Comparison of ENCODE assay signal across 1 cellular context in genomic region chr2:237061356-237061755, GRCh38.
TF ChIP-seq lines count a peak whose summit lies in the region.

No MANE protein-coding gene starts in this region.

TF ChIP-seq in GM23338, 12 proteins besides CTCF, POLR2A, EP300 and RAD21 (continued from another document):
- TF ChIP-seq, protein P1, sequence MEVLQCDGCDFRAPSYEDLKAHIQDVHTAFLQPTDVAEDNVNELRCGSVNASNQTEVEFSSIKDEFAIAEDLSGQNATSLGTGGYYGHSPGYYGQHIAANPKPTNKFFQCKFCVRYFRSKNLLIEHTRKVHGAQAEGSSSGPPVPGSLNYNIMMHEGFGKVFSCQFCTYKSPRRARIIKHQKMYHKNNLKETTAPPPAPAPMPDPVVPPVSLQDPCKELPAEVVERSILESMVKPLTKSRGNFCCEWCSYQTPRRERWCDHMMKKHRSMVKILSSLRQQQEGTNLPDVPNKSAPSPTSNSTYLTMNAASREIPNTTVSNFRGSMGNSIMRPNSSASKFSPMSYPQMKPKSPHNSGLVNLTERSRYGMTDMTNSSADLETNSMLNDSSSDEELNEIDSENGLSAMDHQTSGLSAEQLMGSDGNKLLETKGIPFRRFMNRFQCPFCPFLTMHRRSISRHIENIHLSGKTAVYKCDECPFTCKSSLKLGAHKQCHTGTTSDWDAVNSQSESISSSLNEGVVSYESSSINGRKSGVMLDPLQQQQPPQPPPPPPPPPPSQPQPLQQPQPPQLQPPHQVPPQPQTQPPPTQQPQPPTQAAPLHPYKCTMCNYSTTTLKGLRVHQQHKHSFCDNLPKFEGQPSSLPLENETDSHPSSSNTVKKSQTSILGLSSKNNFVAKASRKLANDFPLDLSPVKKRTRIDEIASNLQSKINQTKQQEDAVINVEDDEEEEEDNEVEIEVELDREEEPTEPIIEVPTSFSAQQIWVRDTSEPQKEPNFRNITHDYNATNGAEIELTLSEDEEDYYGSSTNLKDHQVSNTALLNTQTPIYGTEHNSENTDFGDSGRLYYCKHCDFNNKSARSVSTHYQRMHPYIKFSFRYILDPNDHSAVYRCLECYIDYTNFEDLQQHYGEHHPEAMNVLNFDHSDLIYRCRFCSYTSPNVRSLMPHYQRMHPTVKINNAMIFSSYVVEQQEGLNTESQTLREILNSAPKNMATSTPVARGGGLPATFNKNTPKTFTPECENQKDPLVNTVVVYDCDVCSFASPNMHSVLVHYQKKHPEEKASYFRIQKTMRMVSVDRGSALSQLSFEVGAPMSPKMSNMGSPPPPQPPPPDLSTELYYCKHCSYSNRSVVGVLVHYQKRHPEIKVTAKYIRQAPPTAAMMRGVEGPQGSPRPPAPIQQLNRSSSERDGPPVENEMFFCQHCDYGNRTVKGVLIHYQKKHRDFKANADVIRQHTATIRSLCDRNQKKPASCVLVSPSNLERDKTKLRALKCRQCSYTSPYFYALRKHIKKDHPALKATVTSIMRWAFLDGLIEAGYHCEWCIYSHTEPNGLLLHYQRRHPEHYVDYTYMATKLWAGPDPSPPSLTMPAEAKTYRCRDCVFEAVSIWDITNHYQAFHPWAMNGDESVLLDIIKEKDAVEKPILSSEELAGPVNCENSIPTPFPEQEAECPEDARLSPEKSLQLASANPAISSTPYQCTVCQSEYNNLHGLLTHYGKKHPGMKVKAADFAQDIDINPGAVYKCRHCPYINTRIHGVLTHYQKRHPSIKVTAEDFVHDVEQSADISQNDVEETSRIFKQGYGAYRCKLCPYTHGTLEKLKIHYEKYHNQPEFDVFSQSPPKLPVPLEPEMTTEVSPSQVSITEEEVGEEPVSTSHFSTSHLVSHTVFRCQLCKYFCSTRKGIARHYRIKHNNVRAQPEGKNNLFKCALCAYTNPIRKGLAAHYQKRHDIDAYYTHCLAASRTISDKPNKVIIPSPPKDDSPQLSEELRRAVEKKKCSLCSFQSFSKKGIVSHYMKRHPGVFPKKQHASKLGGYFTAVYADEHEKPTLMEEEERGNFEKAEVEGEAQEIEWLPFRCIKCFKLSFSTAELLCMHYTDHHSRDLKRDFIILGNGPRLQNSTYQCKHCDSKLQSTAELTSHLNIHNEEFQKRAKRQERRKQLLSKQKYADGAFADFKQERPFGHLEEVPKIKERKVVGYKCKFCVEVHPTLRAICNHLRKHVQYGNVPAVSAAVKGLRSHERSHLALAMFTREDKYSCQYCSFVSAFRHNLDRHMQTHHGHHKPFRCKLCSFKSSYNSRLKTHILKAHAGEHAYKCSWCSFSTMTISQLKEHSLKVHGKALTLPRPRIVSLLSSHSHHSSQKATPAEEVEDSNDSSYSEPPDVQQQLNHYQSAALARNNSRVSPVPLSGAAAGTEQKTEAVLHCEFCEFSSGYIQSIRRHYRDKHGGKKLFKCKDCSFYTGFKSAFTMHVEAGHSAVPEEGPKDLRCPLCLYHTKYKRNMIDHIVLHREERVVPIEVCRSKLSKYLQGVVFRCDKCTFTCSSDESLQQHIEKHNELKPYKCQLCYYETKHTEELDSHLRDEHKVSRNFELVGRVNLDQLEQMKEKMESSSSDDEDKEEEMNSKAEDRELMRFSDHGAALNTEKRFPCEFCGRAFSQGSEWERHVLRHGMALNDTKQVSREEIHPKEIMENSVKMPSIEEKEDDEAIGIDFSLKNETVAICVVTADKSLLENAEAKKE (CRISPR knock-in tag; IDR thresholded peaks at IDR 0.05) = no peak
- TF ChIP-seq ZNF114 (CRISPR knock-in tag; IDR thresholded peaks at IDR 0.05) (no peak), ETS1 (IDR thresholded peaks at IDR 0.05) (no peak), NANOG (IDR thresholded peaks at IDR 0.05; ENCODE audit: borderline replicate concordance) (no peak), EZH2 (IDR thresholded peaks at IDR 0.05; ENCODE audit: low read depth, unreplicated experiment) (no peak), JUNB (IDR thresholded peaks at IDR 0.05; ENCODE audit: unreplicated experiment) (no peak), STAT1 (IDR thresholded peaks at IDR 0.05; ENCODE audit: unreplicated experiment) (no peak), REST (IDR thresholded peaks at IDR 0.05; ENCODE audit: unreplicated experiment) (no peak)
